In genomic region chr10:2929457-2929856, GRCh38 we compare ENCODE assay signal across 17 cellular contexts.
"Had no signal": no experiment of that assay in that cellular context is flagged by ENCODE, and none has a peak within 500 bp of the region (broad histone marks: within the 10 kb centered on the region; RNA-seq: fewer than 3 reads in every experiment).

No MANE protein-coding gene starts in this region.

- DNase-seq: activated CD4-positive, alpha-beta T cell treated with anti-CD3 and anti-CD28 coated beads for 48 hours; activated CD4-positive, CD25-positive, alpha-beta regulatory T cell; activated CD8-positive, alpha-beta T cell treated with anti-CD3 and anti-CD28 coated beads for 36 hours; activated naive CD4-positive, alpha-beta T cell; activated naive CD8-positive, alpha-beta T cell treated with anti-CD3 and anti-CD28 coated beads for 36 hours; activated T-cell treated with anti-CD3 and anti-CD28 coated beads, Interleukin-2, amount 50 U/mL, for 1 hour; amniotic stem cell; effector memory CD8-positive, alpha-beta T cell; left ventricle myocardium inferior; mammary epithelial cell; ovary; psoas muscle; stimulated activated CD4-positive, alpha-beta T cell treated with anti-CD3 and anti-CD28 coated beads, Interleukin-4, amount 100 ng/mL, for 1 hour; stimulated activated naive CD8-positive, alpha-beta T cell treated with anti-CD3 and anti-CD28 coated beads, Interleukin-15, amount 100 ng/mL, for 72 hours; transverse colon had no signal

- H3K4me3 Mint-ChIP-seq: activated CD8-positive, alpha-beta T cell treated with anti-CD3 and anti-CD28 coated beads for 36 hours; activated naive CD8-positive, alpha-beta T cell treated with anti-CD3 and anti-CD28 coated beads for 36 hours; activated T-helper 17 cell treated with anti-CD3 and anti-CD28 coated beads, Interleukin-2, amount 50 U/mL, for 72 hours; effector memory CD8-positive, alpha-beta T cell; stimulated activated naive CD8-positive, alpha-beta T cell treated with anti-CD3 and anti-CD28 coated beads, Interleukin-15, amount 100 ng/mL, for 72 hours had no signal

- H3K4me1 Mint-ChIP-seq: activated T-helper 17 cell treated with anti-CD3 and anti-CD28 coated beads, Interleukin-2, amount 50 U/mL, for 72 hours had no signal

- H3K36me3 Mint-ChIP-seq: activated naive CD8-positive, alpha-beta T cell treated with anti-CD3 and anti-CD28 coated beads for 36 hours had no signal

- H3K9me3 Mint-ChIP-seq: activated CD8-positive, alpha-beta T cell treated with anti-CD3 and anti-CD28 coated beads for 36 hours; activated naive CD8-positive, alpha-beta T cell treated with anti-CD3 and anti-CD28 coated beads for 36 hours; activated T-helper 17 cell treated with anti-CD3 and anti-CD28 coated beads, Interleukin-2, amount 50 U/mL, for 72 hours; effector memory CD8-positive, alpha-beta T cell; stimulated activated naive CD8-positive, alpha-beta T cell treated with anti-CD3 and anti-CD28 coated beads, Interleukin-15, amount 100 ng/mL, for 72 hours had no signal

- H3K27ac Mint-ChIP-seq: activated CD8-positive, alpha-beta T cell treated with anti-CD3 and anti-CD28 coated beads for 36 hours; activated naive CD8-positive, alpha-beta T cell treated with anti-CD3 and anti-CD28 coated beads for 36 hours; activated T-helper 17 cell treated with anti-CD3 and anti-CD28 coated beads, Interleukin-2, amount 50 U/mL, for 72 hours; effector memory CD8-positive, alpha-beta T cell; stimulated activated naive CD8-positive, alpha-beta T cell treated with anti-CD3 and anti-CD28 coated beads, Interleukin-15, amount 100 ng/mL, for 72 hours had no signal

- ATAC-seq: activated CD8-positive, alpha-beta T cell treated with anti-CD3 and anti-CD28 coated beads for 36 hours; activated T-helper 17 cell treated with anti-CD3 and anti-CD28 coated beads, Interleukin-2, amount 50 U/mL, for 72 hours; effector memory CD8-positive, alpha-beta T cell; psoas muscle; sciatic nerve; stimulated activated naive CD8-positive, alpha-beta T cell treated with anti-CD3 and anti-CD28 coated beads, Interleukin-15, amount 100 ng/mL, for 72 hours had no signal
